In the genomic region with DNA sequence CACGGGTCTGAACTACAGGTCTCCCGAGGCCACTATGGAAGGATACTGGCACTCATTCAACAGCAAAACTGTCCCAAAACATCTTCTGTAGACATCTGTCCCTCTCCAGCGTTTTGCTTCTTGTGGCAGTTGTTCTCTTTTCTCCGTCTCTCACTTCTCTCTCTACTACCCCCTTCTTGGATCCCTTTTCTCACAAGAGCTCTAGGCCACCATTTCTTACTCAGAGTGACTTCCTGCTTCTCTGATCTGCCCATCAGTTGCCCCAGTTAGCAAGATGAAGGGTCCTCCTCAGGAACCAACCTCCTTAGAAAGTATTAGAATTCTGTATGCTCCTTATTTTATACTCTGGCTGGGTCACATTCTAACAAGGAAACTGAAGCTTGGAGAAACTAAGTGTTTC, we compare ENCODE assay signal across 30 cellular contexts.
DNase-seq lines count a peak whose midpoint lies in the region; ATAC-seq, FAIRE-seq and TF ChIP-seq lines count a peak whose summit lies in the region.
"Had no signal": no experiment of that assay in that cellular context is flagged by ENCODE, and none has a peak within 500 bp of the region (broad histone marks: within the 10 kb centered on the region; RNA-seq: fewer than 3 reads in every experiment).

No MANE protein-coding gene starts in this region.

- peaks cover 22% of the 10 kb centered on the region; the same call in 1 of the 2 replicates for H3F3A ChIP-seq in SU-DHL-6 (ENCODE audit: insufficient read depth)

- H3K9me2 ChIP-seq in SU-DHL-6 (replicated peaks; ENCODE audit: insufficient read depth, low read length) = no peaks in the 10 kb centered on the region

- no peak for ATAC-seq in GM19395 (IDR thresholded peaks at IDR 0.05; ENCODE audit: unreplicated experiment)
- ATAC-seq: activated naive CD8-positive, alpha-beta T cell treated with anti-CD3 and anti-CD28 coated beads, Interleukin-2, amount 50 U/mL, for 24 hours; activated T-cell treated with anti-CD3 and anti-CD28 coated beads, Interleukin-2, amount 50 U/mL, for 4 hours; gastrocnemius medialis; PC-3; Right ventricle myocardium inferior; SK-N-SH treated with all-trans-retinoic acid at 6 μM for 48 hours had no signal

- peaks cover 0 to 53% (median 16%) of the 10 kb centered on the region in 5 donors for H3K4me1 ChIP-seq in subcutaneous abdominal adipose tissue (ENCODE audit: control insufficient read depth in 5 of 5, insufficient read depth in 5 of 5, low read length in 5 of 5)

- peak; percentile 41 for FAIRE-seq in GM18507 (lab: Jason Lieb, UNC)
- FAIRE-seq: endometrium, GM12892 had no signal

- H3K9ac ChIP-seq in SU-DHL-6 (ENCODE audit: low read length) (no peak overlapping the region), subcutaneous abdominal adipose tissue (ENCODE audit: low read length in 5 of 5) (peak overlapping the region in 1 of 5 donors; percentile 9)

- H3K27me3 ChIP-seq in SU-DHL-6 (ENCODE audit: low read length) (no peaks in the 10 kb centered on the region), subcutaneous abdominal adipose tissue (ENCODE audit: control insufficient read depth in 5 of 5, insufficient read depth in 4 of 5, low read length in 5 of 5) (no peaks in the 10 kb centered on the region)
- H3K27me3 ChIP-seq: gastrocnemius medialis, hepatocyte, ovary, suprapubic skin had no signal

- H3K4me3 ChIP-seq in SU-DHL-6 (ENCODE audit: insufficient read depth, low read length, poor library complexity, severe bottlenecking) = no peak overlapping the region
- no peak overlapping the region for H3K4me3 ChIP-seq in subcutaneous abdominal adipose tissue (ENCODE audit: low read depth in 1 of 5, low read length in 5 of 5)
- H3K4me3 ChIP-seq: gastrocnemius medialis, hepatocyte, ovary, smooth muscle cell, suprapubic skin had no signal

- H3K9me3 ChIP-seq in SU-DHL-6 (ENCODE audit: insufficient read depth, low read length) (no peaks in the 10 kb centered on the region), subcutaneous abdominal adipose tissue (ENCODE audit: control insufficient read depth in 5 of 5, low read length in 5 of 5) (no peaks in the 10 kb centered on the region)
- H3K9me3 ChIP-seq: gastrocnemius medialis, ovary, suprapubic skin had no signal

- H3K79me2 ChIP-seq in SU-DHL-6 (ENCODE audit: insufficient read depth, low read length) = peaks cover 100% of the 10 kb centered on the region
- H3K79me2 ChIP-seq: hepatocyte had no signal

- TF ChIP-seq CTCF in SU-DHL-6 (IDR thresholded peaks at IDR 0.05; ENCODE audit: insufficient read depth, low read length, poor library complexity, severe bottlenecking) = no peak

- DNase-seq in CD1c-positive myeloid dendritic cell (ENCODE audit: extremely low spot score) (peak; percentile 52), GM18507 (ENCODE audit: extremely low spot score, insufficient read length, low read depth) (no peak), HUDEP-2 (lab: John Stamatoyannopoulos, UW; ENCODE audit: unreplicated experiment in 76 of 76) (no peak), RPMI8226 (no peak), NCI-H510A treated with DMSO at 0.1 percent for 48 hours (lab: John Stamatoyannopoulos, UW) (no peak)
- DNase-seq: activated CD4-positive, alpha-beta T cell treated with anti-CD3 and anti-CD28 coated beads, Interleukin-2, amount 50 U/mL, for 1 hour; activated naive CD8-positive, alpha-beta T cell treated with anti-CD3 and anti-CD28 coated beads, Interleukin-2, amount 50 U/mL, for 24 hours; activated T-cell treated with anti-CD3 and anti-CD28 coated beads, Interleukin-2, amount 50 U/mL, for 4 hours; COR-L47; dermis blood vessel endothelial cell; gastrocnemius medialis; mammary epithelial cell; NCI-H2081 treated with DMSO at 0.1 percent for 48 hours; NCI-H226; NCI-H82; ovary; PC-3; retina; stimulated activated CD4-positive, alpha-beta T cell treated with anti-CD3 and anti-CD28 coated beads, Interleukin-2, amount 100 ng/mL, for 24 hours; WERI-Rb-1 had no signal

- H2AFZ ChIP-seq in SU-DHL-6 (ENCODE audit: low read depth, low read length, severe bottlenecking) = no peak overlapping the region
- H2AFZ ChIP-seq: hepatocyte had no signal

- H3K27ac ChIP-seq in SU-DHL-6 (ENCODE audit: low read depth, low read length) = 0 out of 2 replicates have a peak overlapping the region, but pooled peaks have one; percentile 3
- peak overlapping the region; percentile 18 for H3K27ac ChIP-seq in subcutaneous abdominal adipose tissue (ENCODE audit: low read depth, low read length)
- H3K27ac ChIP-seq: hepatocyte, suprapubic skin, WERI-Rb-1 had no signal

- peaks cover 39% of the 10 kb centered on the region; the same call in 1 of the 2 replicates for H4K20me1 ChIP-seq in SU-DHL-6 (ENCODE audit: low read depth, low read length)

- peaks cover 20% of the 10 kb centered on the region for H3K36me3 ChIP-seq in SU-DHL-6 (ENCODE audit: low read length)
- no peaks in the 10 kb centered on the region for H3K36me3 ChIP-seq in subcutaneous abdominal adipose tissue (ENCODE audit: control insufficient read depth in 5 of 5, insufficient read depth in 5 of 5, low read length in 5 of 5)
- H3K36me3 ChIP-seq: gastrocnemius medialis, ovary, suprapubic skin, WERI-Rb-1 had no signal

- peak overlapping the region; percentile 0 for H3K4me2 ChIP-seq in SU-DHL-6 (ENCODE audit: low read depth, low read length, poor library complexity, severe bottlenecking)
- H3K4me2 ChIP-seq: hepatocyte, smooth muscle cell had no signal
